1 cellular context compared by ENCODE assay signal in genomic region chr11:34105079-34105956, GRCh38.
A peak's percentile ranks its signal among the peaks of the same experiment; 100 is the strongest.
TF ChIP-seq lines count a peak whose summit lies in the region.

Gene NAT10, plus strand, starts transcription at chr11:34105629. Its CDS starts 2,597 bp downstream, at chr11:34108226.

TF ChIP-seq in K562, 482 proteins besides CTCF, POLR2A, EP300 and RAD21 (continued from another document and continues in another):
- TF ChIP-seq RNF219 (CRISPR knock-in tag; IDR thresholded peaks at IDR 0.05) (no peak), ZNF449 (CRISPR knock-in tag; IDR thresholded peaks at IDR 0.05) (no peak), ZNF217 (CRISPR knock-in tag; IDR thresholded peaks at IDR 0.05) (no peak), CBX3 (IDR thresholded peaks at IDR 0.05; ENCODE audit: borderline replicate concordance in 1 of 2, low read length in 2 of 2) (no peak), PRPF4 (IDR thresholded peaks at IDR 0.05; ENCODE audit: insufficient read depth, low read depth, low read length, poor library complexity, severe bottlenecking) (no peak), POLR2AphosphoS2 (IDR thresholded peaks at IDR 0.05; ENCODE audit: low read length) (peak; percentile 97), ZNF57 (CRISPR knock-in tag; IDR thresholded peaks at IDR 0.05) (peak; percentile 27; the same call in 1 of the 2 replicates), NKRF (IDR thresholded peaks at IDR 0.05; ENCODE audit: borderline replicate concordance) (peak; percentile 100), ZNF780A (CRISPR knock-in tag; IDR thresholded peaks at IDR 0.05) (no peak; the same call in 1 of the 2 replicates), SETDB1 (IDR thresholded peaks at IDR 0.05; ENCODE audit: low read length) (peak; percentile 99), ZNF609 (CRISPR knock-in tag; IDR thresholded peaks at IDR 0.05; ENCODE audit: borderline replicate concordance) (peak; percentile 61; the same call in 1 of the 2 replicates), ZNF79 (CRISPR knock-in tag; IDR thresholded peaks at IDR 0.05; ENCODE audit: low read depth) (no peak), ZFP91 (CRISPR knock-in tag; IDR thresholded peaks at IDR 0.05) (no peak), ELK1 (CRISPR knock-in tag; IDR thresholded peaks at IDR 0.05) (no peak), GTF2A2 (tag; IDR thresholded peaks at IDR 0.05) (no peak), XRCC4 (IDR thresholded peaks at IDR 0.05; ENCODE audit: extremely low read depth, insufficient read depth, insufficient read length) (no peak), ATF2 (CRISPR knock-in tag; IDR thresholded peaks at IDR 0.05) (no peak), MTA1 (IDR thresholded peaks at IDR 0.05; ENCODE audit: borderline replicate concordance) (peak; percentile 99), RFX1 (IDR thresholded peaks at IDR 0.05) (no peak), HDAC1 (IDR thresholded peaks at IDR 0.05) (peak; percentile 83 to 100; a peak in 3 of 4 replicates), THRA (IDR thresholded peaks at IDR 0.05) (no peak), ZNF239 (CRISPR knock-in tag; IDR thresholded peaks at IDR 0.05) (no peak), ZNF551 (CRISPR knock-in tag; IDR thresholded peaks at IDR 0.05) (no peak), FOSL1 (tag; conservative IDR thresholded peaks at IDR 0.05) (peak; percentile 36; the same call in 1 of the 2 replicates), ZNF584 (CRISPR knock-in tag; IDR thresholded peaks at IDR 0.05; ENCODE audit: low read depth) (no peak), MED1 (CRISPR knock-in tag; IDR thresholded peaks at IDR 0.05; ENCODE audit: borderline replicate concordance) (no peak), GTF2E2 (tag; IDR thresholded peaks at IDR 0.05) (peak; percentile 85), KLF6 (CRISPR knock-in tag; IDR thresholded peaks at IDR 0.05; ENCODE audit: borderline replicate concordance) (no peak), TCFL5 (CRISPR knock-in tag; conservative IDR thresholded peaks at IDR 0.05) (no peak), RAD51 (IDR thresholded peaks at IDR 0.05; ENCODE audit: borderline replicate concordance, low read depth) (peak; percentile 41; the same call in 1 of the 2 replicates), ZNF511 (CRISPR knock-in tag; IDR thresholded peaks at IDR 0.05) (peak; percentile 96), PRMT5 (CRISPR knock-in tag; IDR thresholded peaks at IDR 0.05) (no peak), MAX (CRISPR knock-in tag; IDR thresholded peaks at IDR 0.05) (peak; percentile 100), KAT7 (CRISPR knock-in tag; IDR thresholded peaks at IDR 0.05; ENCODE audit: borderline replicate concordance) (peak; percentile 79; the same call in 1 of the 2 replicates), ZSCAN32 (CRISPR knock-in tag; IDR thresholded peaks at IDR 0.05) (peak; percentile 55; the same call in 1 of the 2 replicates), TCF15 (CRISPR knock-in tag; IDR thresholded peaks at IDR 0.05) (no peak), ZNF707 (CRISPR knock-in tag; conservative IDR thresholded peaks at IDR 0.05) (peak; percentile 40; the same call in 1 of the 2 replicates), ELK3 (CRISPR knock-in tag; IDR thresholded peaks at IDR 0.05) (0 out of 2 replicates have a peak, but pooled peaks have one; percentile 76), ZNF121 (CRISPR knock-in tag; conservative IDR thresholded peaks at IDR 0.05) (no peak), BRCA1 (IDR thresholded peaks at IDR 0.05) (no peak), BRCA1 (CRISPR knock-in tag; IDR thresholded peaks at IDR 0.05) (0 out of 2 replicates have a peak, but pooled peaks have one; percentile 34), HNRNPLL (IDR thresholded peaks at IDR 0.05; ENCODE audit: low read depth, low read length, poor library complexity, severe bottlenecking) (peak; percentile 81)
